ENCODE assay signal across 9 cellular contexts in the genomic region with DNA sequence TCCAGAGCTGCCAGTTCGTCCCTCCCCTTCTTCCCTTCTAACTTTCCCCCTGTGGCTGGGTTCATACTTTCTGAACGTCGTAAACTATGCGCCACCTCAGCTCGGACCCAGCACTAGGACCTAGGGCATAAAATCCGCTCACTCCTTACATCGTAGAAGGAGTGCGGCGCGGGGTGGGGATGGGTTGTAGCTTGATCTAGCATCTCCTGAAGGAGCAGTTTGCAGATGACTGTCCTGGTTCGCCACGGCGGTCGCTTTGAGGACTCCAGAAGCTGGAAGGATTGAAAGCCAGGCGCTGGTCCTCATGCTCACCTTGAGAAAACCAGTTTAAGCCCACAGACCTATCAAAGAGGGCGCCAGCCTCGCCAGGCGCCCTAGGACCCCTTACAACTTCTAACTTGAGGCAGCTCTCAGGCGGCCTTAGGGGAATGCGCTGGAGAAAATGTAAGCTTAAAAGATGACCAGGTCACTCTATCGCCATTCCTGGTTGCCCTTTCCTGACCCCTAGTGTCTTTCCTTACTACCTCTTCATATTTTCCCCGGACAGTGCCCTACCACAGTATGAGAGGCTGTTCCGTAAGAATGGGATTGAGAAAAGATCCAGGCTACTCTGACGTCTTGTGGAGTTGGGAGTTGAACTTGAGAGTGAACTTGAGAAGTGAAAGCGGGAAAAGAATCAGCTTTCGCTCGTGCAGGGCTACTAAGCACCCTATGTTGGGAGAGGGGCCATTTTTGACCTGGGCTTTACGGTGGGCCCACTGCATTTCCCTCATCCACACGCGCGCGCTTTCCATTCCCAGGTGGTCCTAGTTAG. TPM values are rescaled to one million over a fixed set of nuclear protein-coding genes. Genes with fewer than 3 reads are reported as not detected.
DNase-seq lines count a peak whose midpoint lies in the region; ATAC-seq, FAIRE-seq and TF ChIP-seq lines count a peak whose summit lies in the region.
"Had no signal": no experiment of that assay in that cellular context is flagged by ENCODE, and none has a peak within 500 bp of the region (broad histone marks: within the 10 kb centered on the region; RNA-seq: fewer than 3 reads in every experiment).

No MANE protein-coding gene starts in this region.

- peak overlapping the region; percentile 3 to 40 for H3K4me3 ChIP-seq in duodenal mucosa (ENCODE audit: low read depth in 1 of 2, low read length in 2 of 2)
- peak overlapping the region; percentile 45 to 50 for H3K4me3 ChIP-seq in mucosa of rectum (ENCODE audit: low read length in 2 of 2)
- H3K4me3 ChIP-seq in transverse colon, result peak overlapping the region in 3 of 4 donors; percentile 10 to 67 (median 32)

- TF ChIP-seq EP300 in transverse colon (IDR thresholded peaks at IDR 0.05; ENCODE audit: low read depth), result no peak

- peak overlapping the region; percentile 58 for H3K4me3 Mint-ChIP-seq in activated naive CD4-positive, alpha-beta T cell treated with anti-CD3 and anti-CD28 coated beads, Interleukin-2, amount 10 ng/mL, durations not matched to agents 7 days and 5 days

- TF ChIP-seq CTCF in transverse colon (IDR thresholded peaks at IDR 0.05) (no peak), foreskin keratinocyte (conservative IDR thresholded peaks at IDR 0.05) (no peak)

- H3K36me3 ChIP-seq in duodenal mucosa (ENCODE audit: control insufficient read depth in 1 of 2, insufficient read depth in 2 of 2, low read length in 2 of 2), result no peaks in the 10 kb centered on the region
- no peaks in the 10 kb centered on the region for H3K36me3 ChIP-seq in mucosa of rectum (ENCODE audit: control insufficient read depth in 2 of 2, insufficient read depth in 2 of 2, low read length in 2 of 2)
- H3K36me3 ChIP-seq in transverse colon, result no peaks in the 10 kb centered on the region

- intact Hi-C loops in transverse colon (cut with DNase I; ENCODE audit: low total_unique reads), result no loop called here

- H3K9ac ChIP-seq in duodenal mucosa (ENCODE audit: low read depth in 1 of 2, low read length in 2 of 2), result no peak overlapping the region
- no peak overlapping the region for H3K9ac ChIP-seq in mucosa of rectum (ENCODE audit: low read depth in 1 of 2, low read length in 2 of 2)

- CTCF ChIA-PET in activated naive CD4-positive, alpha-beta T cell treated with anti-CD3 and anti-CD28 coated beads, Interleukin-2, amount 10 ng/mL, durations not matched to agents 7 days and 5 days (lab: Charles Lee), result no interaction called here

- peaks cover 31% of the 10 kb centered on the region for H3K4me1 Mint-ChIP-seq in activated naive CD4-positive, alpha-beta T cell treated with anti-CD3 and anti-CD28 coated beads, Interleukin-2, amount 10 ng/mL, durations not matched to agents 7 days and 5 days

- no peak for ATAC-seq in activated naive CD4-positive, alpha-beta T cell treated with anti-CD3 and anti-CD28 coated beads, Interleukin-2, amount 50 U/mL, for 72 hours
- ATAC-seq in foreskin keratinocyte, result no peak

- peaks cover 55% of the 10 kb centered on the region for H3K27me3 Mint-ChIP-seq in activated naive CD4-positive, alpha-beta T cell treated with anti-CD3 and anti-CD28 coated beads, Interleukin-2, amount 10 ng/mL, durations not matched to agents 7 days and 5 days

- H3K9me3 Mint-ChIP-seq in activated naive CD4-positive, alpha-beta T cell treated with anti-CD3 and anti-CD28 coated beads, Interleukin-2, amount 10 ng/mL, durations not matched to agents 7 days and 5 days, result no peaks in the 10 kb centered on the region
- no peaks in the 10 kb centered on the region for H3K9me3 Mint-ChIP-seq in activated naive CD4-positive, alpha-beta T cell treated with anti-CD3 and anti-CD28 coated beads, Interleukin-2, amount 50 U/mL, for 72 hours

- no peak for FAIRE-seq in RCC 7860 (lab: Jason Lieb, UNC)

- H3K27me3 ChIP-seq in duodenal mucosa (ENCODE audit: control insufficient read depth in 1 of 2, insufficient read depth in 2 of 2, low read length in 2 of 2) (peaks cover 46 to 49% of the 10 kb centered on the region in 2 donors), mucosa of rectum (ENCODE audit: control insufficient read depth in 2 of 2, insufficient read depth in 2 of 2, low read length in 2 of 2) (peaks cover 18 to 25% of the 10 kb centered on the region in 2 donors), transverse colon (peaks cover 87% of the 10 kb centered on the region), foreskin keratinocyte (peaks cover 91% of the 10 kb centered on the region)

- no peak overlapping the region for H3K27ac Mint-ChIP-seq in activated naive CD4-positive, alpha-beta T cell treated with anti-CD3 and anti-CD28 coated beads, Interleukin-2, amount 10 ng/mL, durations not matched to agents 7 days and 5 days
- H3K27ac Mint-ChIP-seq in activated naive CD4-positive, alpha-beta T cell treated with anti-CD3 and anti-CD28 coated beads, Interleukin-2, amount 50 U/mL, for 72 hours, result no peak overlapping the region

- H3K4me1 ChIP-seq in duodenal mucosa (ENCODE audit: control insufficient read depth in 1 of 2, insufficient read depth in 2 of 2, low read length in 2 of 2) (peaks cover 3 to 26% of the 10 kb centered on the region in 2 donors), mucosa of rectum (ENCODE audit: control insufficient read depth in 2 of 2, insufficient read depth in 2 of 2, low read length in 2 of 2) (peaks cover 2 to 4% of the 10 kb centered on the region in 2 donors), transverse colon (peaks cover 0 to 39% (median 19%) of the 10 kb centered on the region in 4 donors), foreskin keratinocyte (no peaks in the 10 kb centered on the region)

- DNase-seq in activated naive CD4-positive, alpha-beta T cell treated with anti-CD3 and anti-CD28 coated beads, Interleukin-2, amount 10 ng/mL, durations not matched to agents 7 days and 5 days, result no peak
- DNase-seq in activated naive CD4-positive, alpha-beta T cell treated with anti-CD3 and anti-CD28 coated beads, Interleukin-2, amount 50 U/mL, for 72 hours (ENCODE audit: low spot score in 2 of 2), result no peak
- no peak for DNase-seq in transverse colon
- DNase-seq in foreskin keratinocyte, result no peak
- DNase-seq in RCC 7860 (ENCODE audit: low spot score), result no peak
- no peak for DNase-seq in stimulated activated CD4-positive, alpha-beta T cell treated with anti-CD3 and anti-CD28 coated beads, Interleukin-2, amount 100 ng/mL, for 24 hours

- in situ Hi-C loops in transverse colon (cut with MboI; ENCODE audit: low pct_ligation_motif_present in 1 of 4, low pct_unique_long_range_greater_than_20kb in 1 of 4, low sequenced_read_pairs in 3 of 4), result loop anchor here in 1 of 4 donors (25.0 kb wide), 1 partner anchor 87 kb away; no protein-coding TSS in a partner anchor

- peaks cover 9% of the 10 kb centered on the region for H3K36me3 Mint-ChIP-seq in activated naive CD4-positive, alpha-beta T cell treated with anti-CD3 and anti-CD28 coated beads, Interleukin-2, amount 10 ng/mL, durations not matched to agents 7 days and 5 days
- H3K36me3 Mint-ChIP-seq in activated naive CD4-positive, alpha-beta T cell treated with anti-CD3 and anti-CD28 coated beads, Interleukin-2, amount 50 U/mL, for 72 hours, result peaks cover 10 to 17% of the 10 kb centered on the region in 2 donors

- WGBS in transverse colon (ENCODE audit: low coverage in 1 of 2), 2 donors, result 23 to 24% methylated on average over 7 to 32 of the region's 32 CpGs

- no peak overlapping the region for H3K27ac ChIP-seq in duodenal mucosa (ENCODE audit: low read depth, low read length)
- H3K27ac ChIP-seq in mucosa of rectum (ENCODE audit: low read depth in 2 of 2, low read length in 2 of 2), result no peak overlapping the region
- no peak overlapping the region for H3K27ac ChIP-seq in transverse colon
- no peak overlapping the region for H3K27ac ChIP-seq in foreskin keratinocyte
- H3K27ac ChIP-seq: HL-60 had no signal

- H3K9me3 ChIP-seq in duodenal mucosa (ENCODE audit: control insufficient read depth in 1 of 2, low read length in 2 of 2) (no peaks in the 10 kb centered on the region), mucosa of rectum (ENCODE audit: control insufficient read depth in 2 of 2, low read length in 2 of 2) (no peaks in the 10 kb centered on the region), transverse colon (no peaks in the 10 kb centered on the region)

- no peak for TF ChIP-seq POLR2A in transverse colon (IDR thresholded peaks at IDR 0.05)

RNA-seq across cellular contexts. Expression of a gene that starts 2.8 kb away (rescaled TPM):
- not detected for total RNA-seq in activated naive CD4-positive, alpha-beta T cell treated with anti-CD3 and anti-CD28 coated beads, Interleukin-2, amount 50 U/mL, for 72 hours
- total RNA-seq in transverse colon, result 1 to 10 TPM in 1 of 4 donors, under 1 TPM in 2, not detected in 1; 0.20 to 1.1 (median 0.27) TPM
- total RNA-seq in foreskin keratinocyte, result not detected in 2 replicates
- polyA plus RNA-seq in foreskin keratinocyte, result not detected in 2 replicates
